Comparison of ENCODE assay signal across 21 cellular contexts in genomic region chr14:73007835-73008234, GRCh38. TPM values are rescaled to one million over a fixed set of nuclear protein-coding genes. Genes with fewer than 3 reads are reported as not detected.
DNase-seq lines count a peak whose midpoint lies in the region; ATAC-seq and TF ChIP-seq lines count a peak whose summit lies in the region.
"Had no signal": no experiment of that assay in that cellular context is flagged by ENCODE, and none has a peak within 500 bp of the region (broad histone marks: within the 10 kb centered on the region; RNA-seq: fewer than 3 reads in every experiment).

No MANE protein-coding gene starts in this region.

- H3K27ac ChIP-seq in subcutaneous abdominal adipose tissue (ENCODE audit: low read depth, low read length), result peak overlapping the region; percentile 54
- H3K27ac ChIP-seq in colonic mucosa, result no peak overlapping the region

- DNase-seq in T-helper 17 cell, result no peak
- DNase-seq in fibroblast of peridontal ligament (ENCODE audit: extremely low read depth), result peak; percentile 19
- DNase-seq in myocyte (ENCODE audit: low read depth), result peak; percentile 30
- no peak for DNase-seq in KG1 (lab: John Stamatoyannopoulos, UW)
- no peak for DNase-seq in NCI-H1930 (lab: John Stamatoyannopoulos, UW)
- DNase-seq in colonic mucosa, result no peak
- DNase-seq: activated CD4-positive, alpha-beta T cell treated with anti-CD3 and anti-CD28 coated beads, Interleukin-2, amount 10 ng/mL, durations not matched to agents 7 days and 5 days; activated naive CD8-positive, alpha-beta T cell treated with anti-CD3 and anti-CD28 coated beads for 36 hours; C1 segment of cervical spinal cord; Calu3; effector memory CD8-positive, alpha-beta T cell; NCI-H1105; NCI-H510A; NK-92 treated with Interleukin-12 subunit alpha and Interleukin-12 subunit beta, amount 100 ng/mL, for 24 hours; stimulated activated CD8-positive, alpha-beta memory T cell treated with anti-CD3 and anti-CD28 coated beads, Interleukin-4, amount 100 ng/mL, for 48 hours; substantia nigra; T-helper 1 cell had no signal

- H3K4me1 ChIP-seq in subcutaneous abdominal adipose tissue (ENCODE audit: control insufficient read depth in 5 of 5, insufficient read depth in 5 of 5, low read length in 5 of 5), result peaks cover 2 to 30% (median 22%) of the 10 kb centered on the region in 5 donors
- H3K4me1 ChIP-seq in colonic mucosa, result no peaks in the 10 kb centered on the region

- H3K9ac ChIP-seq in subcutaneous abdominal adipose tissue (ENCODE audit: low read length in 5 of 5) (peak overlapping the region in 1 of 5 donors; percentile 1), colonic mucosa (ENCODE audit: low read depth in 2 of 2, low read length in 2 of 2) (no peak overlapping the region)

- no peaks in the 10 kb centered on the region for H3K9me3 ChIP-seq in T-helper 17 cell (ENCODE audit: control insufficient read depth, low read length, poor library complexity, severe bottlenecking)
- no peaks in the 10 kb centered on the region for H3K9me3 ChIP-seq in subcutaneous abdominal adipose tissue (ENCODE audit: control insufficient read depth in 5 of 5, low read length in 5 of 5)
- no peaks in the 10 kb centered on the region for H3K9me3 ChIP-seq in colonic mucosa
- H3K9me3 ChIP-seq: heart left ventricle had no signal

- intact Hi-C loops in colonic mucosa (cut with DNase I), result no loop called here

- H3K36me3 ChIP-seq in subcutaneous abdominal adipose tissue (ENCODE audit: control insufficient read depth in 5 of 5, insufficient read depth in 5 of 5, low read length in 5 of 5) (peaks cover 4 to 22% (median 6%) of the 10 kb centered on the region in 5 donors), colonic mucosa (no peaks in the 10 kb centered on the region)

- H3K27ac Mint-ChIP-seq in T-helper 17 cell, result no peak overlapping the region
- H3K27ac Mint-ChIP-seq: activated CD4-positive, alpha-beta T cell treated with anti-CD3 and anti-CD28 coated beads, Interleukin-2, amount 10 ng/mL, durations not matched to agents 7 days and 5 days; activated naive CD8-positive, alpha-beta T cell treated with anti-CD3 and anti-CD28 coated beads for 36 hours; activated T-helper 17 cell treated with anti-CD3 and anti-CD28 coated beads, Interleukin-2, amount 50 U/mL, for 72 hours; effector memory CD8-positive, alpha-beta T cell had no signal

- TF ChIP-seq CTCF in colonic mucosa (IDR thresholded peaks at IDR 0.05), result no peak

- peaks cover 4% of the 10 kb centered on the region for H3K4me1 Mint-ChIP-seq in T-helper 17 cell
- H3K4me1 Mint-ChIP-seq: activated naive CD8-positive, alpha-beta T cell treated with anti-CD3 and anti-CD28 coated beads for 36 hours; activated T-helper 17 cell treated with anti-CD3 and anti-CD28 coated beads, Interleukin-2, amount 50 U/mL, for 72 hours had no signal

- ATAC-seq in T-helper 17 cell (no peak), HG03460 (IDR thresholded peaks at IDR 0.05; ENCODE audit: unreplicated experiment) (no peak)
- ATAC-seq: activated T-helper 17 cell treated with anti-CD3 and anti-CD28 coated beads, Interleukin-2, amount 50 U/mL, for 72 hours; effector memory CD8-positive, alpha-beta T cell had no signal

- H3K36me3 Mint-ChIP-seq in T-helper 17 cell (ENCODE audit: low read depth), result peaks cover 6% of the 10 kb centered on the region

- no peaks in the 10 kb centered on the region for H3K27me3 ChIP-seq in subcutaneous abdominal adipose tissue (ENCODE audit: control insufficient read depth in 5 of 5, insufficient read depth in 4 of 5, low read length in 5 of 5)
- H3K27me3 ChIP-seq in colonic mucosa, result no peaks in the 10 kb centered on the region
- H3K27me3 ChIP-seq: heart left ventricle had no signal

- no peaks in the 10 kb centered on the region for H3K27me3 Mint-ChIP-seq in T-helper 17 cell
- H3K27me3 Mint-ChIP-seq: activated CD4-positive, alpha-beta T cell treated with anti-CD3 and anti-CD28 coated beads, Interleukin-2, amount 10 ng/mL, durations not matched to agents 7 days and 5 days; activated naive CD8-positive, alpha-beta T cell treated with anti-CD3 and anti-CD28 coated beads for 36 hours; activated T-helper 17 cell treated with anti-CD3 and anti-CD28 coated beads, Interleukin-2, amount 50 U/mL, for 72 hours; effector memory CD8-positive, alpha-beta T cell had no signal

- H3K4me3 ChIP-seq in subcutaneous abdominal adipose tissue (ENCODE audit: low read depth in 1 of 5, low read length in 5 of 5) (no peak overlapping the region), colonic mucosa (no peak overlapping the region)
- H3K4me3 ChIP-seq: heart left ventricle had no signal

- H3K4me3 Mint-ChIP-seq in T-helper 17 cell, result peak overlapping the region; percentile 31
- H3K4me3 Mint-ChIP-seq: activated CD4-positive, alpha-beta T cell treated with anti-CD3 and anti-CD28 coated beads, Interleukin-2, amount 10 ng/mL, durations not matched to agents 7 days and 5 days; activated naive CD8-positive, alpha-beta T cell treated with anti-CD3 and anti-CD28 coated beads for 36 hours; activated T-helper 17 cell treated with anti-CD3 and anti-CD28 coated beads, Interleukin-2, amount 50 U/mL, for 72 hours; effector memory CD8-positive, alpha-beta T cell had no signal

RNA-seq across cellular contexts. Expression of gene ZFYVE1, which starts 19.1 kb away (rescaled TPM):
- total RNA-seq in T-helper 17 cell (10 to 100 TPM; 11.0 to 17.9 TPM), myocyte (17.0 and 29.1 TPM in 2 replicates), colonic mucosa (10 to 100 TPM; 11.7 to 17.5 TPM)
- polyA plus RNA-seq in myocyte (2012), result 27.4 TPM

RNA-seq across cellular contexts. Expression of gene RBM25, which starts 50.5 kb away (rescaled TPM):
- total RNA-seq in T-helper 17 cell, result 100 to 1,000 TPM; 156 to 168 TPM
- 52.0 and 55.8 TPM in 2 replicates for total RNA-seq in myocyte
- 29.0 TPM for polyA plus RNA-seq in myocyte (2012)
- total RNA-seq in colonic mucosa, result 10 to 100 TPM; 57.0 to 62.8 TPM

Comparison
In these comparisons a context has a peak if more than half of its experiments do, and no peak if none do; other contexts are left out.
1. DNase-seq: peak in fibroblast of peridontal ligament (single experiment) and myocyte (single experiment); none in T-helper 17 cell (0 of 3), KG1 (single experiment), NCI-H1930 (0 of 2) and colonic mucosa (single experiment).